25 cellular contexts compared by ENCODE assay signal in genomic region chr1:200211157-200211556, GRCh38.
DNase-seq lines count a peak whose midpoint lies in the region; ATAC-seq, FAIRE-seq and TF ChIP-seq lines count a peak whose summit lies in the region.
"Had no signal": no experiment of that assay in that cellular context is flagged by ENCODE, and none has a peak within 500 bp of the region (broad histone marks: within the 10 kb centered on the region; RNA-seq: fewer than 3 reads in every experiment).

No MANE protein-coding gene starts in this region.

- no peak for FAIRE-seq in bronchial epithelial cell (lab: Jason Lieb, UNC)

- H3K36me3 ChIP-seq in bronchial epithelial cell (ENCODE audit: control insufficient read depth, insufficient read depth, low read length), result no peaks in the 10 kb centered on the region
- H3K36me3 ChIP-seq: gastroesophageal sphincter, HAP-1, tibial artery, WERI-Rb-1 had no signal

- peak; percentile 66 for DNase-seq in EL
- peak; percentile 72 for DNase-seq in NCI-H226
- DNase-seq in bronchial epithelial cell (ENCODE audit: low read depth), result peak; percentile 97
- peak; percentile 52 for DNase-seq in non-pigmented ciliary epithelial cell (ENCODE audit: low read depth)
- no peak for DNase-seq in left cardiac atrium
- no peak for DNase-seq in dedifferentiated amniotic fluid mesenchymal stem cell (ENCODE audit: extremely low spot score)
- DNase-seq: activated CD4-positive, alpha-beta T cell treated with anti-CD3 and anti-CD28 coated beads, Interleukin-2, amount 50 U/mL, for 1 hour; activated naive CD8-positive, alpha-beta T cell treated with anti-CD3 and anti-CD28 coated beads, Interleukin-2, amount 10 ng/mL, durations not matched to agents 7 days and 5 days; CD8-positive, alpha-beta memory T cell; dermis blood vessel endothelial cell; DMS53; midbrain; NCI-H1694 treated with DMSO at 0.1 percent for 48 hours; NCI-H82; PC-9; posterior cingulate gyrus; stimulated activated naive CD4-positive, alpha-beta T cell treated with Interleukin-2 at 50 U/mL for 16 hours; tibial artery; WERI-Rb-1 had no signal

- TF ChIP-seq CTCF in bronchial epithelial cell (IDR thresholded peaks at IDR 0.05; ENCODE audit: insufficient read depth, low read length, severe bottlenecking), result no peak

- intact Hi-C loops in left cardiac atrium (cut with DNase I), result no loop called here

- ATAC-seq in left cardiac atrium, result no peak
- no peak for ATAC-seq in GM19328 (IDR thresholded peaks at IDR 0.05; ENCODE audit: unreplicated experiment)
- no peak for ATAC-seq in HG02981 (IDR thresholded peaks at IDR 0.05; ENCODE audit: unreplicated experiment)
- ATAC-seq: activated T-helper 17 cell treated with anti-CD3 and anti-CD28 coated beads, Interleukin-2, amount 50 U/mL, for 72 hours; gastroesophageal sphincter; sciatic nerve had no signal

- H3K4me3 ChIP-seq in bronchial epithelial cell (ENCODE audit: low read depth, low read length), result no peak overlapping the region
- H3K4me3 ChIP-seq: gastroesophageal sphincter, HAP-1, PC-9, tibial artery had no signal

- H3K27me3 ChIP-seq in bronchial epithelial cell (ENCODE audit: control insufficient read depth, insufficient read depth, low read length), result no peaks in the 10 kb centered on the region
- H3K27me3 ChIP-seq: gastroesophageal sphincter, tibial artery had no signal

Comparison
In these comparisons a context has a peak if more than half of its experiments do, and no peak if none do; other contexts are left out.
1. DNase-seq: peak in EL (single experiment), NCI-H226 (single experiment), bronchial epithelial cell (single experiment) and non-pigmented ciliary epithelial cell (single experiment); none in left cardiac atrium (single experiment) and dedifferentiated amniotic fluid mesenchymal stem cell (single experiment).